Comparison of ENCODE assay signal across 2 cellular contexts in the genomic region with DNA sequence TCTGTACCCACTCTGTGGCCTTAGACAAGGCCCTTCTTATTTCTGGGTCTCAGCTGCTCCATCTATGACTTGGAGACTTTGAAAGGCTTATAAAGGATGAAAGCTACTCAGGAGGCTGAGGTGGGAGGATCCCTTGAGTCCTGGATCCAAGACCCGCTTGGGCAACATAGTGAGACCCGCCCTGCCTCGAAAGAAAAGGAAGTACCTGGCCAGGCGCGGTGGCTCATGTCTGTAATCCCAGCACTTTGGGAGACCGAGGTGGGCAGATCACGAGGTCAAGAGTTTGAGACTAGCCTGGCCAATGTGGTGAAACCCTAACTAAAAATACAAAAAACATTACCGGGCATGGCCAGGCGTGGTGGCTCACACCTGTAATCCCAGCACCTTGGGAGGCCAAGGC.
TF ChIP-seq lines count a peak whose summit lies in the region.

No MANE protein-coding gene starts in this region.

TF ChIP-seq in GM23338, 12 proteins besides CTCF, POLR2A, EP300 and RAD21 (continues in another document):
- TF ChIP-seq ZNF114 (CRISPR knock-in tag; IDR thresholded peaks at IDR 0.05) (no peak), JUNB (IDR thresholded peaks at IDR 0.05; ENCODE audit: unreplicated experiment) (no peak), STAT1 (IDR thresholded peaks at IDR 0.05; ENCODE audit: unreplicated experiment) (no peak), POLR2AphosphoS5 (IDR thresholded peaks at IDR 0.05; ENCODE audit: low read depth) (no peak), EZH2 (IDR thresholded peaks at IDR 0.05; ENCODE audit: low read depth, unreplicated experiment) (no peak), EZH2phosphoT487 (IDR thresholded peaks at IDR 0.05; ENCODE audit: unreplicated experiment) (no peak), NANOG (IDR thresholded peaks at IDR 0.05; ENCODE audit: borderline replicate concordance) (no peak), CREB1 (CRISPR knock-in tag; IDR thresholded peaks at IDR 0.05; ENCODE audit: low read depth) (no peak), ZNF331 (CRISPR knock-in tag; IDR thresholded peaks at IDR 0.05; ENCODE audit: low read depth) (no peak)
- TF ChIP-seq, protein P1, sequence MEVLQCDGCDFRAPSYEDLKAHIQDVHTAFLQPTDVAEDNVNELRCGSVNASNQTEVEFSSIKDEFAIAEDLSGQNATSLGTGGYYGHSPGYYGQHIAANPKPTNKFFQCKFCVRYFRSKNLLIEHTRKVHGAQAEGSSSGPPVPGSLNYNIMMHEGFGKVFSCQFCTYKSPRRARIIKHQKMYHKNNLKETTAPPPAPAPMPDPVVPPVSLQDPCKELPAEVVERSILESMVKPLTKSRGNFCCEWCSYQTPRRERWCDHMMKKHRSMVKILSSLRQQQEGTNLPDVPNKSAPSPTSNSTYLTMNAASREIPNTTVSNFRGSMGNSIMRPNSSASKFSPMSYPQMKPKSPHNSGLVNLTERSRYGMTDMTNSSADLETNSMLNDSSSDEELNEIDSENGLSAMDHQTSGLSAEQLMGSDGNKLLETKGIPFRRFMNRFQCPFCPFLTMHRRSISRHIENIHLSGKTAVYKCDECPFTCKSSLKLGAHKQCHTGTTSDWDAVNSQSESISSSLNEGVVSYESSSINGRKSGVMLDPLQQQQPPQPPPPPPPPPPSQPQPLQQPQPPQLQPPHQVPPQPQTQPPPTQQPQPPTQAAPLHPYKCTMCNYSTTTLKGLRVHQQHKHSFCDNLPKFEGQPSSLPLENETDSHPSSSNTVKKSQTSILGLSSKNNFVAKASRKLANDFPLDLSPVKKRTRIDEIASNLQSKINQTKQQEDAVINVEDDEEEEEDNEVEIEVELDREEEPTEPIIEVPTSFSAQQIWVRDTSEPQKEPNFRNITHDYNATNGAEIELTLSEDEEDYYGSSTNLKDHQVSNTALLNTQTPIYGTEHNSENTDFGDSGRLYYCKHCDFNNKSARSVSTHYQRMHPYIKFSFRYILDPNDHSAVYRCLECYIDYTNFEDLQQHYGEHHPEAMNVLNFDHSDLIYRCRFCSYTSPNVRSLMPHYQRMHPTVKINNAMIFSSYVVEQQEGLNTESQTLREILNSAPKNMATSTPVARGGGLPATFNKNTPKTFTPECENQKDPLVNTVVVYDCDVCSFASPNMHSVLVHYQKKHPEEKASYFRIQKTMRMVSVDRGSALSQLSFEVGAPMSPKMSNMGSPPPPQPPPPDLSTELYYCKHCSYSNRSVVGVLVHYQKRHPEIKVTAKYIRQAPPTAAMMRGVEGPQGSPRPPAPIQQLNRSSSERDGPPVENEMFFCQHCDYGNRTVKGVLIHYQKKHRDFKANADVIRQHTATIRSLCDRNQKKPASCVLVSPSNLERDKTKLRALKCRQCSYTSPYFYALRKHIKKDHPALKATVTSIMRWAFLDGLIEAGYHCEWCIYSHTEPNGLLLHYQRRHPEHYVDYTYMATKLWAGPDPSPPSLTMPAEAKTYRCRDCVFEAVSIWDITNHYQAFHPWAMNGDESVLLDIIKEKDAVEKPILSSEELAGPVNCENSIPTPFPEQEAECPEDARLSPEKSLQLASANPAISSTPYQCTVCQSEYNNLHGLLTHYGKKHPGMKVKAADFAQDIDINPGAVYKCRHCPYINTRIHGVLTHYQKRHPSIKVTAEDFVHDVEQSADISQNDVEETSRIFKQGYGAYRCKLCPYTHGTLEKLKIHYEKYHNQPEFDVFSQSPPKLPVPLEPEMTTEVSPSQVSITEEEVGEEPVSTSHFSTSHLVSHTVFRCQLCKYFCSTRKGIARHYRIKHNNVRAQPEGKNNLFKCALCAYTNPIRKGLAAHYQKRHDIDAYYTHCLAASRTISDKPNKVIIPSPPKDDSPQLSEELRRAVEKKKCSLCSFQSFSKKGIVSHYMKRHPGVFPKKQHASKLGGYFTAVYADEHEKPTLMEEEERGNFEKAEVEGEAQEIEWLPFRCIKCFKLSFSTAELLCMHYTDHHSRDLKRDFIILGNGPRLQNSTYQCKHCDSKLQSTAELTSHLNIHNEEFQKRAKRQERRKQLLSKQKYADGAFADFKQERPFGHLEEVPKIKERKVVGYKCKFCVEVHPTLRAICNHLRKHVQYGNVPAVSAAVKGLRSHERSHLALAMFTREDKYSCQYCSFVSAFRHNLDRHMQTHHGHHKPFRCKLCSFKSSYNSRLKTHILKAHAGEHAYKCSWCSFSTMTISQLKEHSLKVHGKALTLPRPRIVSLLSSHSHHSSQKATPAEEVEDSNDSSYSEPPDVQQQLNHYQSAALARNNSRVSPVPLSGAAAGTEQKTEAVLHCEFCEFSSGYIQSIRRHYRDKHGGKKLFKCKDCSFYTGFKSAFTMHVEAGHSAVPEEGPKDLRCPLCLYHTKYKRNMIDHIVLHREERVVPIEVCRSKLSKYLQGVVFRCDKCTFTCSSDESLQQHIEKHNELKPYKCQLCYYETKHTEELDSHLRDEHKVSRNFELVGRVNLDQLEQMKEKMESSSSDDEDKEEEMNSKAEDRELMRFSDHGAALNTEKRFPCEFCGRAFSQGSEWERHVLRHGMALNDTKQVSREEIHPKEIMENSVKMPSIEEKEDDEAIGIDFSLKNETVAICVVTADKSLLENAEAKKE (CRISPR knock-in tag; IDR thresholded peaks at IDR 0.05) = no peak
- TF ChIP-seq, protein P2, sequence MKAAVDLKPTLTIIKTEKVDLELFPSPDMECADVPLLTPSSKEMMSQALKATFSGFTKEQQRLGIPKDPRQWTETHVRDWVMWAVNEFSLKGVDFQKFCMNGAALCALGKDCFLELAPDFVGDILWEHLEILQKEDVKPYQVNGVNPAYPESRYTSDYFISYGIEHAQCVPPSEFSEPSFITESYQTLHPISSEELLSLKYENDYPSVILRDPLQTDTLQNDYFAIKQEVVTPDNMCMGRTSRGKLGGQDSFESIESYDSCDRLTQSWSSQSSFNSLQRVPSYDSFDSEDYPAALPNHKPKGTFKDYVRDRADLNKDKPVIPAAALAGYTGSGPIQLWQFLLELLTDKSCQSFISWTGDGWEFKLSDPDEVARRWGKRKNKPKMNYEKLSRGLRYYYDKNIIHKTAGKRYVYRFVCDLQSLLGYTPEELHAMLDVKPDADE (IDR thresholded peaks at IDR 0.05) = no peak

TF ChIP-seq in endothelial cell of umbilical vein, 7 proteins besides CTCF, POLR2A, EP300 and RAD21:
- TF ChIP-seq MYC (IDR thresholded peaks at IDR 0.05; ENCODE audit: low read depth, low read length) (no peak), FOS (IDR thresholded peaks at IDR 0.05; ENCODE audit: borderline replicate concordance, insufficient read depth, low read length) (no peak), JUN (IDR thresholded peaks at IDR 0.05; ENCODE audit: borderline replicate concordance, insufficient read depth, insufficient read length, low read depth) (no peak), GATA2 (IDR thresholded peaks at IDR 0.05; ENCODE audit: insufficient read depth, insufficient read length, low read depth, low read length) (no peak), POLR2AphosphoS5 (IDR thresholded peaks at IDR 0.05; ENCODE audit: insufficient read depth, low read depth, low read length) (no peak), EZH2 (IDR thresholded peaks at IDR 0.05; ENCODE audit: borderline replicate concordance, low read depth, low read length, severe bottlenecking) (no peak)
- TF ChIP-seq, protein P3, sequence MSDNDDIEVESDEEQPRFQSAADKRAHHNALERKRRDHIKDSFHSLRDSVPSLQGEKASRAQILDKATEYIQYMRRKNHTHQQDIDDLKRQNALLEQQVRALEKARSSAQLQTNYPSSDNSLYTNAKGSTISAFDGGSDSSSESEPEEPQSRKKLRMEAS (IDR thresholded peaks at IDR 0.05; ENCODE audit: insufficient read depth, insufficient read length) = no peak
